8 cellular contexts compared by ENCODE assay signal in genomic region chr22:50544078-50544745, GRCh38. TPM values are rescaled to one million over a fixed set of nuclear protein-coding genes. Genes with fewer than 3 reads are reported as not detected.
DNase-seq lines count a peak whose midpoint lies in the region; ATAC-seq and TF ChIP-seq lines count a peak whose summit lies in the region.

No MANE protein-coding gene starts in this region.

- intact Hi-C loops in lower lobe of right lung (cut with DNase I): no loop called here

- H3K27ac Mint-ChIP-seq in chondrocyte (ENCODE audit: unreplicated experiment): peak overlapping the region; percentile 77

- H3K27me3 ChIP-seq in HUES64 (ENCODE audit: insufficient read depth, low read length) (peaks cover 21% of the 10 kb centered on the region), lower lobe of right lung (ENCODE audit: low read depth) (peaks cover 35% of the 10 kb centered on the region)

- DNase-seq in Caki2 (ENCODE audit: low read depth) (peak; percentile 83), chondrocyte (ENCODE audit: low spot score) (no peak), lower lobe of right lung (peak; percentile 90), middle frontal gyrus (ENCODE audit: extremely low spot score, low spot score) (no peak), NCI-H2107 (lab: John Stamatoyannopoulos, UW) (no peak)
- DNase-seq in activated CD4-positive, alpha-beta T cell treated with anti-CD3 and anti-CD28 coated beads for 1 hour: peak; percentile 80
- peak; percentile 75 for DNase-seq in stimulated activated CD8-positive, alpha-beta memory T cell treated with anti-CD3 and anti-CD28 coated beads, Interleukin-12 subunit alpha, Interleukin-12 subunit beta, amount 100 ng/mL, for 4 hours (ENCODE audit: low read depth)

- in situ Hi-C loops in Caki2 (cut with HindIII; ENCODE audit: low pct_unique_long_range_greater_than_20kb, low sequenced_read_pairs): no loop called here

- peak; percentile 64 to 69 for ATAC-seq in lower lobe of right lung

- WGBS in HUES64: 8% methylated on average over 52 of the region's 52 CpGs

- H3K4me1 Mint-ChIP-seq in chondrocyte (ENCODE audit: low read depth): peaks cover 15% of the 10 kb centered on the region

- no peaks in the 10 kb centered on the region for H3K27me3 Mint-ChIP-seq in chondrocyte (ENCODE audit: low read depth)

- H3K9ac ChIP-seq in HUES64 (ENCODE audit: low read depth, low read length): no peak overlapping the region

- TF ChIP-seq CTCF in chondrocyte (IDR thresholded peaks at IDR 0.05) (peak; percentile 82), lower lobe of right lung (IDR thresholded peaks at IDR 0.05) (peak; percentile 71)

- H3K27ac ChIP-seq in HUES64 (ENCODE audit: low read depth, low read length) (no peak overlapping the region), lower lobe of right lung (peak overlapping the region; percentile 97)

- H3K4me1 ChIP-seq in HUES64 (ENCODE audit: insufficient read depth, low read length) (no peaks in the 10 kb centered on the region), lower lobe of right lung (peaks cover 57% of the 10 kb centered on the region)

- no peaks in the 10 kb centered on the region for H3K9me3 Mint-ChIP-seq in chondrocyte (ENCODE audit: low read depth)

- no peaks in the 10 kb centered on the region for H3K36me3 ChIP-seq in HUES64 (ENCODE audit: insufficient read depth, low read length)
- H3K36me3 ChIP-seq in lower lobe of right lung: no peaks in the 10 kb centered on the region

- peak overlapping the region; percentile 35 for H3K4me3 ChIP-seq in HUES64 (ENCODE audit: low read length)
- peak overlapping the region; percentile 43 for H3K4me3 ChIP-seq in lower lobe of right lung

- H3K4me3 Mint-ChIP-seq in chondrocyte (ENCODE audit: unreplicated experiment): peak overlapping the region; percentile 57

- H3K9me3 ChIP-seq in HUES64 (ENCODE audit: insufficient read depth, low read depth, low read length) (no peaks in the 10 kb centered on the region), lower lobe of right lung (no peaks in the 10 kb centered on the region)

- H3K36me3 Mint-ChIP-seq in chondrocyte (ENCODE audit: low read depth): no peaks in the 10 kb centered on the region

RNA-seq across cellular contexts. Expression of gene KLHDC7B, which starts 1.5 kb away (rescaled TPM):
- not detected in 2 replicates for total RNA-seq in Caki2 (2014; rRNA removed; shearing (Covaris generic); ENCODE audit: low replicate concordance)
- not detected for polyA plus RNA-seq in HUES64 (2013, experiment 1 of 2)
- not detected for polyA plus RNA-seq in HUES64 (2013, experiment 2 of 2)
- total RNA-seq in chondrocyte (0.34 to 7.2 TPM (median 6.3 TPM) in 3 replicates), lower lobe of right lung (0.77 TPM)

RNA-seq across cellular contexts. Expression of gene TYMP, which starts 14.4 kb away (rescaled TPM):
- 104 and 118 TPM in 2 replicates for total RNA-seq in Caki2 (2014; rRNA removed; shearing (Covaris generic); ENCODE audit: low replicate concordance)
- polyA plus RNA-seq in HUES64 (2013, experiment 1 of 2): 0.30 TPM
- 0.76 TPM for polyA plus RNA-seq in HUES64 (2013, experiment 2 of 2)
- total RNA-seq in chondrocyte: 12.5 to 39.5 TPM (median 39.3 TPM) in 3 replicates
- total RNA-seq in lower lobe of right lung: 151 TPM

RNA-seq across cellular contexts. Expression of gene SYCE3, which starts 18.5 kb away (rescaled TPM):
- not detected in 2 replicates for total RNA-seq in Caki2 (2014; rRNA removed; shearing (Covaris generic); ENCODE audit: low replicate concordance)
- polyA plus RNA-seq in HUES64 (2013, experiment 1 of 2): not detected
- polyA plus RNA-seq in HUES64 (2013, experiment 2 of 2): not detected
- total RNA-seq in chondrocyte (not detected in 3 replicates), lower lobe of right lung (not detected)

RNA-seq across cellular contexts. Expression of gene SCO2, which starts 18.8 kb away (rescaled TPM):
- total RNA-seq in Caki2 (2014; rRNA removed; shearing (Covaris generic); ENCODE audit: low replicate concordance): 4.9 TPM in 1 of 2 replicates, not detected in the other
- 0.50 TPM for polyA plus RNA-seq in HUES64 (2013, experiment 1 of 2)
- not detected for polyA plus RNA-seq in HUES64 (2013, experiment 2 of 2)
- total RNA-seq in chondrocyte (4.4 to 5.4 TPM in 2 of 3 replicates, not detected in the other), lower lobe of right lung (4.9 TPM)

RNA-seq across cellular contexts. Expression of gene CPT1B, which starts 34.0 kb away (rescaled TPM):
- total RNA-seq in Caki2 (2014; rRNA removed; shearing (Covaris generic); ENCODE audit: low replicate concordance): 0.35 and 10.4 TPM in 2 replicates
- polyA plus RNA-seq in HUES64 (2013, experiment 1 of 2): 22.8 TPM
- polyA plus RNA-seq in HUES64 (2013, experiment 2 of 2): 17.6 TPM
- total RNA-seq in chondrocyte (33.9 to 42.6 TPM (median 34.7 TPM) in 3 replicates), lower lobe of right lung (12.6 TPM)

Comparison
In these comparisons a context has a peak if more than half of its experiments do, and no peak if none do; other contexts are left out.
1. DNase-seq: peak in Caki2 (single experiment), activated CD4-positive, alpha-beta T cell treated with anti-CD3 and anti-CD28 coated beads for 1 hour (single experiment), lower lobe of right lung (single experiment) and stimulated activated CD8-positive, alpha-beta memory T cell treated with anti-CD3 and anti-CD28 coated beads, Interleukin-12 subunit alpha, Interleukin-12 subunit beta, amount 100 ng/mL, for 4 hours (single experiment); none in chondrocyte (single experiment), middle frontal gyrus (single experiment) and NCI-H2107 (single experiment).